ENCODE assay signal across 16 cellular contexts in genomic region chr9:69476016-69476415, GRCh38.
DNase-seq lines count a peak whose midpoint lies in the region; ATAC-seq and TF ChIP-seq lines count a peak whose summit lies in the region.
"Had no signal": no experiment of that assay in that cellular context is flagged by ENCODE, and none has a peak within 500 bp of the region (broad histone marks: within the 10 kb centered on the region; RNA-seq: fewer than 3 reads in every experiment).

No MANE protein-coding gene starts in this region.

- CTCF ChIA-PET in activated CD4-positive, alpha-beta T cell treated with anti-CD3 and anti-CD28 coated beads for 36 hours (lab: Charles Lee) = no interaction called here
- CTCF ChIA-PET in naive thymus-derived CD4-positive, alpha-beta T cell (lab: Charles Lee) = no interaction called here

- peaks cover 2% of the 10 kb centered on the region for H3K27me3 Mint-ChIP-seq in activated CD4-positive, alpha-beta T cell treated with anti-CD3 and anti-CD28 coated beads for 36 hours
- peaks cover 0 to 17% (median 5%) of the 10 kb centered on the region in 5 donors for H3K27me3 Mint-ChIP-seq in naive thymus-derived CD4-positive, alpha-beta T cell

- 69 to 83% (median 75%) methylated on average over 6 of the region's 6 CpGs for WGBS in adrenal gland, 4 donors

- H3K27ac ChIP-seq in DND-41 (ENCODE audit: low read length) = no peak overlapping the region
- H3K27ac ChIP-seq in naive thymus-derived CD4-positive, alpha-beta T cell (ENCODE audit: low read depth, low read length) = no peak overlapping the region
- no peak overlapping the region for H3K27ac ChIP-seq in adrenal gland
- H3K27ac ChIP-seq: breast epithelium, testis had no signal

- no peaks in the 10 kb centered on the region for H3K36me3 Mint-ChIP-seq in activated CD4-positive, alpha-beta T cell treated with anti-CD3 and anti-CD28 coated beads for 36 hours (ENCODE audit: low read depth)
- no peaks in the 10 kb centered on the region for H3K36me3 Mint-ChIP-seq in naive thymus-derived CD4-positive, alpha-beta T cell

- H3K27me3 ChIP-seq in DND-41 (ENCODE audit: insufficient read depth, low read length, poor library complexity) = no peaks in the 10 kb centered on the region
- no peaks in the 10 kb centered on the region for H3K27me3 ChIP-seq in naive thymus-derived CD4-positive, alpha-beta T cell (ENCODE audit: control insufficient read depth in 2 of 2, insufficient read depth in 2 of 2, low read length in 2 of 2)
- H3K27me3 ChIP-seq in adrenal gland = no peaks in the 10 kb centered on the region
- H3K27me3 ChIP-seq: breast epithelium, testis had no signal

- H3K4me3 ChIP-seq in DND-41 (ENCODE audit: low read depth in 1 of 2, low read length in 2 of 2) (no peak overlapping the region), adrenal gland (no peak overlapping the region)
- H3K4me3 ChIP-seq in naive thymus-derived CD4-positive, alpha-beta T cell (ENCODE audit: low read length) = no peak overlapping the region
- H3K4me3 ChIP-seq: breast epithelium, K562, testis had no signal

- H3K36me3 ChIP-seq in DND-41 (ENCODE audit: insufficient read depth, low read length) (no peaks in the 10 kb centered on the region), adrenal gland (replicated peaks in 1 of 2) (no peaks in the 10 kb centered on the region)
- no peaks in the 10 kb centered on the region for H3K36me3 ChIP-seq in naive thymus-derived CD4-positive, alpha-beta T cell (ENCODE audit: control insufficient read depth in 2 of 3, insufficient read depth in 3 of 3, low read length in 3 of 3)
- H3K36me3 ChIP-seq: breast epithelium had no signal

- no peaks in the 10 kb centered on the region for H3K9me3 ChIP-seq in DND-41 (ENCODE audit: insufficient read depth, low read length, severe bottlenecking)
- no peaks in the 10 kb centered on the region for H3K9me3 ChIP-seq in naive thymus-derived CD4-positive, alpha-beta T cell (ENCODE audit: control insufficient read depth in 2 of 3, low read length in 3 of 3)
- no peaks in the 10 kb centered on the region for H3K9me3 ChIP-seq in adrenal gland (replicated peaks in 1 of 3)
- H3K9me3 ChIP-seq: breast epithelium, testis had no signal

- no peak for TF ChIP-seq POLR2A in adrenal gland (IDR thresholded peaks at IDR 0.05)

- no peaks in the 10 kb centered on the region for H3K79me2 ChIP-seq in DND-41 (ENCODE audit: insufficient read depth, low read length)

- H2AFZ ChIP-seq in DND-41 (ENCODE audit: low read depth, low read length) = no peak overlapping the region

- no peaks in the 10 kb centered on the region for H3K9me3 Mint-ChIP-seq in activated CD4-positive, alpha-beta T cell treated with anti-CD3 and anti-CD28 coated beads for 36 hours (ENCODE audit: low read depth)
- peaks cover 0 to 3% (median 0%) of the 10 kb centered on the region in 11 donors for H3K9me3 Mint-ChIP-seq in naive thymus-derived CD4-positive, alpha-beta T cell
- H3K9me3 Mint-ChIP-seq: activated B cell treated with CpG ODN at 0.5 μM for 24 hours; activated T-helper 2 cell treated with anti-CD3 and anti-CD28 coated beads, Interferon-gamma antibody, Interleukin-2, Interleukin-4, amounts not matched to agents 10 μg/mL and 5 μg/mL and 100 μg/mL, durations not matched to agents 14 hours and 24 hours and 36 hours had no signal

- peak; percentile 32 for DNase-seq in activated CD4-positive, alpha-beta T cell treated with anti-CD3 and anti-CD28 coated beads for 36 hours
- no peak for DNase-seq in activated CD4-positive, alpha-beta T cell treated with anti-CD3 and anti-CD28 coated beads for 1 hour
- DNase-seq in DND-41 (no peak), SIG-M5 (lab: John Stamatoyannopoulos, UW) (no peak), adrenal gland (no peak)
- DNase-seq in activated CD4-positive, alpha-beta T cell treated with anti-CD3 and anti-CD28 coated beads, Interleukin-2, amount 50 U/mL, for 1 hour = peak; percentile 3
- peak in 5 of 9 donors; percentile 4 to 51 (median 27) for DNase-seq in naive thymus-derived CD4-positive, alpha-beta T cell
- DNase-seq: activated B cell treated with CpG ODN at 0.5 μM for 24 hours; effector CD4-positive, alpha-beta T cell; NCI-H1694 treated with DMSO at 0.1 percent for 48 hours; NCI-H526 treated with DMSO at 0.1 percent for 48 hours; testis had no signal

- no peak overlapping the region for H3K9ac ChIP-seq in DND-41 (ENCODE audit: low read depth, low read length)

- no peak overlapping the region for H3K4me3 Mint-ChIP-seq in activated CD4-positive, alpha-beta T cell treated with anti-CD3 and anti-CD28 coated beads for 36 hours
- H3K4me3 Mint-ChIP-seq in naive thymus-derived CD4-positive, alpha-beta T cell = peak overlapping the region in 7 of 10 donors; percentile 0 to 70 (median 52)
- H3K4me3 Mint-ChIP-seq: activated B cell treated with CpG ODN at 0.5 μM for 24 hours had no signal

- POLR2A ChIA-PET in activated CD4-positive, alpha-beta T cell treated with anti-CD3 and anti-CD28 coated beads for 36 hours (lab: Charles Lee) = interaction anchor here (0.6 kb wide), 1 partner anchor 22 kb away, joined by 3 read pairs; no protein-coding TSS in a partner anchor
- POLR2A ChIA-PET in naive thymus-derived CD4-positive, alpha-beta T cell (lab: Charles Lee) = no interaction called here

- ATAC-seq in activated CD4-positive, alpha-beta T cell treated with anti-CD3 and anti-CD28 coated beads for 36 hours = peak; percentile 89
- ATAC-seq in DND-41 (ENCODE audit: insufficient read depth, low read depth) (peak; percentile 45; the same call in 2 of the 3 replicates), HG03521 (IDR thresholded peaks at IDR 0.05; ENCODE audit: unreplicated experiment) (no peak)
- ATAC-seq in naive thymus-derived CD4-positive, alpha-beta T cell = peak; percentile 72
- ATAC-seq: K562 had no signal

- H3K4me2 ChIP-seq in DND-41 (ENCODE audit: insufficient read depth, low read length) = no peak overlapping the region

- no peak overlapping the region for H3K27ac Mint-ChIP-seq in activated CD4-positive, alpha-beta T cell treated with anti-CD3 and anti-CD28 coated beads for 36 hours
- peak overlapping the region in 4 of 9 donors; percentile 12 to 78 (median 56) for H3K27ac Mint-ChIP-seq in naive thymus-derived CD4-positive, alpha-beta T cell
- H3K27ac Mint-ChIP-seq: activated B cell treated with CpG ODN at 0.5 μM for 24 hours; activated T-helper 2 cell treated with anti-CD3 and anti-CD28 coated beads, Interferon-gamma antibody, Interleukin-2, Interleukin-4, amounts not matched to agents 10 μg/mL and 5 μg/mL and 100 μg/mL, durations not matched to agents 14 hours and 24 hours and 36 hours had no signal

- TF ChIP-seq CTCF in DND-41 (IDR thresholded peaks at IDR 0.05; ENCODE audit: borderline replicate concordance, extremely low read depth, low read length, poor library complexity, severe bottlenecking) = no peak
- TF ChIP-seq CTCF in adrenal gland (IDR thresholded peaks at IDR 0.05) = no peak

- no peaks in the 10 kb centered on the region for H3K4me1 ChIP-seq in DND-41 (ENCODE audit: insufficient read depth, low read length)
- H3K4me1 ChIP-seq in naive thymus-derived CD4-positive, alpha-beta T cell (ENCODE audit: control insufficient read depth in 2 of 2, insufficient read depth in 2 of 2, low read length in 2 of 2) = peaks cover 4 to 19% of the 10 kb centered on the region in 2 donors
- no peaks in the 10 kb centered on the region for H3K4me1 ChIP-seq in adrenal gland (replicated peaks in 1 of 2)
- H3K4me1 ChIP-seq: breast epithelium, testis had no signal

- no peaks in the 10 kb centered on the region for H4K20me1 ChIP-seq in DND-41 (ENCODE audit: insufficient read depth, low read length)

- peaks cover 23% of the 10 kb centered on the region for H3K4me1 Mint-ChIP-seq in activated CD4-positive, alpha-beta T cell treated with anti-CD3 and anti-CD28 coated beads for 36 hours
- H3K4me1 Mint-ChIP-seq in naive thymus-derived CD4-positive, alpha-beta T cell = peaks cover 15 to 29% (median 27%) of the 10 kb centered on the region in 7 donors
- H3K4me1 Mint-ChIP-seq: activated B cell treated with CpG ODN at 0.5 μM for 24 hours had no signal

- intact Hi-C loops in activated CD4-positive, alpha-beta T cell treated with anti-CD3 and anti-CD28 coated beads for 36 hours (cut with DNase I, micrococcal nuclease) = no loop called here
- intact Hi-C loops in naive thymus-derived CD4-positive, alpha-beta T cell (cut with micrococcal nuclease) = no loop called here
- intact Hi-C loops in adrenal gland (cut with DNase I) = no loop called here

Comparison
In these comparisons a context has a peak if more than half of its experiments do, and no peak if none do; other contexts are left out.
1. DNase-seq: peak in activated CD4-positive, alpha-beta T cell treated with anti-CD3 and anti-CD28 coated beads for 36 hours (single experiment), activated CD4-positive, alpha-beta T cell treated with anti-CD3 and anti-CD28 coated beads, Interleukin-2, amount 50 U/mL, for 1 hour (single experiment) and naive thymus-derived CD4-positive, alpha-beta T cell (5 of 9); none in activated CD4-positive, alpha-beta T cell treated with anti-CD3 and anti-CD28 coated beads for 1 hour (single experiment), DND-41 (single experiment), SIG-M5 (single experiment) and adrenal gland (0 of 7).